In the genomic region with DNA sequence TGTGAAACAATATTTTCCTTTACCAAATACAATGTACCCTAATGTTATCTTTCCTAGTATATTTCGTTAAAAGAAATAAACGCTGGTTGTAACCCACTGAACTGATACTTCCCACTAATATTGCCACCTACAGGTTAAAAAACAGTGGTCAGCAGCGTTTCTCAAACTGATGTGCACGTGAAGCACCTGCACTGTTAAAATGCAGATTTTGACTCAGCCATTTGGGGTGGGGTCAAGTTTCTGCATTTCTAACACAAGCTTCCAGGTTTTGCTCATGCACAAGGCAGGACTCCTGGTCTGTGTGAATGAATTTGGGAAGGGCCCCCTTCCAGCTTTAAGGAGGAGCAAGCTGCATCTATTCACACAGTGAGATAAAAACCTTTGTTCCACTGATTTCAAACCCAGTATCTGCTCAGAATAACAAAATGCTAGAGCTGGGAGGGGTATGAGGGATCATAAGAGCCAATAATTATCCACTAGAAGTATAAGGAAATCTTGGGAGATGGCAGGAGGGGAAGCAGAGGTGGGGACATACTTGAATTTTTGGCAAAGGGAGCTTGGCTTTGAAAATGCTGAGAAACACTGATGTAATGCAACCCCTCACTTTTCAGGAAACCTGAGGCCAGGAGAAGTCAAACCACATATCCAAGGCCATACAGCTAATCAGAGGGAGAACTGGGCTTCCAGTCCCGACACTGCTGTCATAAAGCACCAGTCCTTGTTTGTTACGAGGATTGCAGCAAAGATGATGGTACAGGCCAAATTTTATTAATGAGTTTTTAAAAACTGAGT, we compare ENCODE assay signal across 11 cellular contexts.
DNase-seq lines count a peak whose midpoint lies in the region; ATAC-seq and TF ChIP-seq lines count a peak whose summit lies in the region.
"Had no signal": no experiment of that assay in that cellular context is flagged by ENCODE, and none has a peak within 500 bp of the region (broad histone marks: within the 10 kb centered on the region; RNA-seq: fewer than 3 reads in every experiment).

No MANE protein-coding gene starts in this region.

- H4K91ac ChIP-seq in IMR-90 (ENCODE audit: insufficient read depth, low read depth, low read length): peak overlapping the region; percentile 7; the same call in 1 of the 2 replicates

- DNase-seq in IMR-90 (peak; percentile 50), astrocyte of the cerebellum (ENCODE audit: low read depth) (no peak), kidney epithelial cell (ENCODE audit: low read depth) (no peak), dedifferentiated amniotic fluid mesenchymal stem cell (ENCODE audit: extremely low spot score) (no peak), Peyer's patch (no peak)
- no peak for DNase-seq in activated CD4-positive, alpha-beta T cell treated with anti-CD3 and anti-CD28 coated beads for 48 hours
- DNase-seq: activated CD4-positive, alpha-beta T cell treated with anti-CD3 and anti-CD28 coated beads, Interleukin-2, amount 50 U/mL, for 48 hours; hippocampal formation; NCI-H2107; SHP77 had no signal

- H2BK15ac ChIP-seq in IMR-90 (ENCODE audit: low read depth, low read length): peak overlapping the region; percentile 85; the same call in 1 of the 3 replicates

- H3K23ac ChIP-seq in IMR-90 (ENCODE audit: low read depth, low read length): no peak overlapping the region; the same call in 1 of the 2 replicates

- no CpG with 5 or more reads among the region's 6 CpGs for WGBS in IMR-90 (ENCODE audit: extremely low coverage in 2 of 2, insufficient read length in 1 of 2), 2 experiments

- H4K8ac ChIP-seq in IMR-90 (ENCODE audit: low read depth in 2 of 2, low read length in 2 of 2): peak overlapping the region in 1 of 2 experiments; percentile 50; a peak in 1 of 4 replicates

- H4K5ac ChIP-seq in IMR-90 (ENCODE audit: low read depth, low read length): peak overlapping the region; percentile 3

- peak overlapping the region; percentile 14 for H2BK5ac ChIP-seq in IMR-90 (ENCODE audit: low read depth, low read length, poor library complexity, severe bottlenecking)

- H2AFZ ChIP-seq in IMR-90 (replicated peaks; ENCODE audit: low read length, poor library complexity): no peak overlapping the region

- intact Hi-C loops in IMR-90 (cut with micrococcal nuclease): no loop called here

- H3K18ac ChIP-seq in IMR-90 (ENCODE audit: low read depth, low read length): peak overlapping the region; percentile 10; the same call in 1 of the 2 replicates

- H3K4me1 ChIP-seq in IMR-90 (ENCODE audit: control insufficient read depth, insufficient read depth, low read length): peaks cover 49% of the 10 kb centered on the region
- H3K4me1 ChIP-seq in stomach smooth muscle (ENCODE audit: control insufficient read depth, insufficient read depth, low read length): peaks cover 46% of the 10 kb centered on the region
- peaks cover 0 to 61% (median 8%) of the 10 kb centered on the region in 4 donors for H3K4me1 ChIP-seq in Peyer's patch

- peaks cover 36% of the 10 kb centered on the region for H3K9me1 ChIP-seq in IMR-90 (ENCODE audit: insufficient read depth, low read length)

- H3K36me3 ChIP-seq in IMR-90 (ENCODE audit: control insufficient read depth, insufficient read depth, low read length) (no peaks in the 10 kb centered on the region), kidney epithelial cell (ENCODE audit: control insufficient read depth, insufficient read depth, low read length) (no peaks in the 10 kb centered on the region), stomach smooth muscle (ENCODE audit: control insufficient read depth in 2 of 2, insufficient read depth in 2 of 2, low read length in 2 of 2) (no peaks in the 10 kb centered on the region), Peyer's patch (no peaks in the 10 kb centered on the region)

- ATAC-seq in IMR-90 (ENCODE audit: low read depth): no peak

- no peak overlapping the region for H3K4ac ChIP-seq in IMR-90 (ENCODE audit: low read depth, low read length)

- no peak overlapping the region for H3K56ac ChIP-seq in IMR-90 (ENCODE audit: extremely low read depth, insufficient read depth, low read length)

- CTCF ChIA-PET in IMR-90 (lab: Yijun Ruan, JAX): interaction anchor here (1.4 kb wide), 1 partner anchor 10 kb away, joined by 3 read pairs; no protein-coding TSS in a partner anchor

- peaks cover 13 to 71% of the 10 kb centered on the region in 2 experiments; a peak in 3 of 4 replicates for H3K79me1 ChIP-seq in IMR-90 (ENCODE audit: low read depth in 1 of 2, low read length in 2 of 2)

- BruUV-seq in IMR-90 (replicated peaks; lab: Mats Ljungman, UMichigan): no TSS peak

- H3K9ac ChIP-seq in IMR-90 (ENCODE audit: low read depth, low read length) (no peak overlapping the region), stomach smooth muscle (ENCODE audit: low read length in 2 of 2) (no peak overlapping the region)

- H2AK9ac ChIP-seq in IMR-90 (replicated peaks; ENCODE audit: low read depth, low read length, poor library complexity): no peak overlapping the region

- no peak overlapping the region for H3K4me2 ChIP-seq in IMR-90 (ENCODE audit: low read depth, low read length)

- peaks cover 74% of the 10 kb centered on the region for H4K20me1 ChIP-seq in IMR-90 (ENCODE audit: insufficient read depth, low read length)

- dilution Hi-C loops in IMR-90 (cut with HindIII; ENCODE audit: low sequenced_read_pairs, unreplicated experiment): no loop called here

- in situ Hi-C loops in IMR-90 (cut with MboI; ENCODE audit: low sequenced_read_pairs): no loop called here
- in situ Hi-C loops in astrocyte of the cerebellum (cut with HindIII; ENCODE audit: low sequenced_read_pairs): no loop called here

- TF ChIP-seq POLR2A in IMR-90 (IDR thresholded peaks at IDR 0.05; ENCODE audit: low read depth, low read length) (no peak), Peyer's patch (IDR thresholded peaks at IDR 0.05) (no peak)

- H2AK5ac ChIP-seq in IMR-90 (ENCODE audit: low read depth, low read length): peak overlapping the region; percentile 76; the same call in 1 of the 2 replicates

- peak overlapping the region; percentile 73 for H3K14ac ChIP-seq in IMR-90 (replicated peaks; ENCODE audit: low read depth, low read length)

- POLR2A ChIA-PET in IMR-90 (lab: Charles Lee; ENCODE audit: unreplicated experiment): no interaction called here

- H3K27me3 ChIP-seq in IMR-90 (ENCODE audit: control insufficient read depth, insufficient read depth, low read length) (no peaks in the 10 kb centered on the region), kidney epithelial cell (ENCODE audit: control insufficient read depth, insufficient read depth, low read length) (no peaks in the 10 kb centered on the region), stomach smooth muscle (ENCODE audit: control insufficient read depth in 1 of 2, insufficient read depth in 2 of 2, low read length in 2 of 2) (no peaks in the 10 kb centered on the region), Peyer's patch (no peaks in the 10 kb centered on the region)

- no peak; the same call in 1 of the 2 replicates for TF ChIP-seq CTCF in IMR-90 (conservative IDR thresholded peaks at IDR 0.05; ENCODE audit: low read depth, low read length)
- peak; percentile 23 for TF ChIP-seq CTCF in astrocyte of the cerebellum (IDR thresholded peaks at IDR 0.05; ENCODE audit: low read depth, low read length, missing control alignments)
- TF ChIP-seq CTCF in kidney epithelial cell (IDR thresholded peaks at IDR 0.05; ENCODE audit: insufficient read depth, low read length, poor library complexity, severe bottlenecking): peak; percentile 31
- TF ChIP-seq CTCF in Peyer's patch (IDR thresholded peaks at IDR 0.05): no peak

- H3K9me3 ChIP-seq in IMR-90 (ENCODE audit: control insufficient read depth, insufficient read depth, low read length) (no peaks in the 10 kb centered on the region), stomach smooth muscle (ENCODE audit: control insufficient read depth in 2 of 2, low read length in 2 of 2) (no peaks in the 10 kb centered on the region), Peyer's patch (no peaks in the 10 kb centered on the region)

- TF ChIP-seq RAD21 in IMR-90 (IDR thresholded peaks at IDR 0.05; ENCODE audit: low read length): no peak

- no peak overlapping the region for H2BK20ac ChIP-seq in IMR-90 (ENCODE audit: low read depth, low read length)

- H3K4me3 ChIP-seq in IMR-90 (ENCODE audit: insufficient read depth, low read depth, low read length): no peak overlapping the region
- H3K4me3 ChIP-seq in astrocyte of the cerebellum (ENCODE audit: low read depth, low read length): no peak overlapping the region
- no peak overlapping the region for H3K4me3 ChIP-seq in kidney epithelial cell (ENCODE audit: low read depth, low read length)
- H3K4me3 ChIP-seq in stomach smooth muscle (ENCODE audit: low read length in 2 of 2): no peak overlapping the region
- no peak overlapping the region for H3K4me3 ChIP-seq in Peyer's patch

- H2BK120ac ChIP-seq in IMR-90 (ENCODE audit: low read depth, low read length): no peak overlapping the region

- peak overlapping the region; percentile 27; the same call in 1 of the 2 replicates for H3K27ac ChIP-seq in IMR-90 (ENCODE audit: insufficient read depth, low read length)
- H3K27ac ChIP-seq in stomach smooth muscle (ENCODE audit: low read length): peak overlapping the region; percentile 12
- H3K27ac ChIP-seq in Peyer's patch: no peak overlapping the region

TF ChIP-seq in IMR-90, 13 proteins besides CTCF, POLR2A, EP300 and RAD21:
- TF ChIP-seq RCOR1 (IDR thresholded peaks at IDR 0.05; ENCODE audit: insufficient replicate concordance, low read length): no peak

Comparison
In these comparisons a context has a peak if more than half of its experiments do, and no peak if none do; other contexts are left out.
1. H3K27ac ChIP-seq: peak in IMR-90 (single experiment) and stomach smooth muscle (single experiment); none in Peyer's patch (0 of 4).
2. CTCF ChIP-seq: peak in astrocyte of the cerebellum (single experiment) and kidney epithelial cell (single experiment); none in IMR-90 (single experiment) and Peyer's patch (0 of 6).